Comparison of ENCODE assay signal across 8 cellular contexts in the genomic region with DNA sequence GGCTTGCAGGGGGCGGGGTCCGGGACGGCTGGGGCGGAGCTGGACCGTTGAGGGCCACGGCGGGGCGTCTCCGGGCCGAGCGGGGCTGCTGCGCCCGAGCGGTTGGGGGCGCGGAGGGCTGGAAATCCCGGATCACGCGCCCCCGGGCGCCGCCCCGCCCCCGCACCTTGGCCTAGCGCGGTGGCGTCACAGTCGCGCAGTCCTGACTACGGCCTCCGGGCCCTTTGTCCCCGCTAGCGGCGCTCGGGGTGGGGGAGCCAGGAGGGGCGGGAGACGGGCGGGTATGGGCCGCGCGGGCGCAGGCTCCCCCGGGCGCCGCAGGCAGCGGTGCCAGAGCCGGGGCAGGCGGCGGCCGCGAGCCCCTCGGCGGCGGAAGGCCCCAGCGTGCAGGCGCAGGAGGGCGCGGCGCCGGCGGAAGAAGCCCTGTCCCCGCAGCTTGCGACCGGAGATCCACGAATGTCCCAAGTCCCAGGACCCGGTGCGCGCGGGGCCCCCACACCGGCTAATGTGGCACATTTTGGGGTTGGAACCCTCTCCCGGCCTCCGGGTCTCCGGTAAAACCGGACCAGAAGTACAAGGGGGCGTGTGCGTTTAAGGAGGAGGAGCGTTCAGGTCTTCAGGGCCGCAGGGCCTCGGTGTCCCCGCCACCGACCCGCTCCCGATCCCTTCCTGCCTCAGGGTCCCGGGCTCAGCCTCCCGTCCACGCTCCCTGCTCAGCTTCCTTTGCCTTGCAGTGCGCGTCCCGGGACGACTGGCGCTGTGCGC. TPM values are rescaled to one million over a fixed set of nuclear protein-coding genes. Genes with fewer than 3 reads are reported as not detected.
DNase-seq lines count a peak whose midpoint lies in the region; ATAC-seq, FAIRE-seq and TF ChIP-seq lines count a peak whose summit lies in the region.

No MANE protein-coding gene starts in this region.

- H3K9me3 ChIP-seq in suprapubic skin: no peaks in the 10 kb centered on the region

- TF ChIP-seq POLR2A in suprapubic skin (IDR thresholded peaks at IDR 0.05): peak in 1 of 2 donors; percentile 17

- ATAC-seq in GM19035 (IDR thresholded peaks at IDR 0.05; ENCODE audit: unreplicated experiment) (peak; percentile 33), HG03521 (IDR thresholded peaks at IDR 0.05; ENCODE audit: unreplicated experiment) (peak; percentile 37)
- ATAC-seq in natural killer cell treated with Interleukin-12 subunit alpha and Interleukin-12 subunit beta and Interleukin-15 and Interleukin-18, amount 100 ng/mL, for 72 hours: peak; percentile 60 to 71

- FAIRE-seq in RCC 7860 (lab: Jason Lieb, UNC): no peak

- peak overlapping the region; percentile 100 for H3K27ac ChIP-seq in suprapubic skin

- H3K36me3 ChIP-seq in suprapubic skin: peaks cover 39% of the 10 kb centered on the region

- TF ChIP-seq EP300 in suprapubic skin (IDR thresholded peaks at IDR 0.05): no peak

- peaks cover 4% of the 10 kb centered on the region for H3K36me3 Mint-ChIP-seq in natural killer cell treated with Interleukin-12 subunit alpha and Interleukin-12 subunit beta and Interleukin-15 and Interleukin-18, amount 100 ng/mL, for 72 hours

- no peak for TF ChIP-seq CTCF in suprapubic skin (IDR thresholded peaks at IDR 0.05)

- peaks cover 72% of the 10 kb centered on the region for H3K4me1 ChIP-seq in suprapubic skin

- DNase-seq in Ammon's horn (ENCODE audit: low spot score) (peak; percentile 70), RCC 7860 (ENCODE audit: low spot score) (peak; percentile 57), fibroblast of the conjunctiva (ENCODE audit: low read depth) (peak; percentile 69), suprapubic skin (ENCODE audit: low spot score in 2 of 2) (peak in 1 of 2 donors; percentile 88)
- DNase-seq in activated gamma-delta T cell treated with anti-CD3 and anti-CD28 coated beads, Interleukin-2, amount 50 U/mL, for 16 hours (ENCODE audit: low read depth): peak; percentile 71
- peak; percentile 87 for DNase-seq in natural killer cell treated with Interleukin-12 subunit alpha and Interleukin-12 subunit beta and Interleukin-15 and Interleukin-18, amount 100 ng/mL, for 72 hours (ENCODE audit: low spot score)

- no peaks in the 10 kb centered on the region for H3K9me3 Mint-ChIP-seq in natural killer cell treated with Interleukin-12 subunit alpha and Interleukin-12 subunit beta and Interleukin-15 and Interleukin-18, amount 100 ng/mL, for 72 hours

- H3K27ac Mint-ChIP-seq in natural killer cell treated with Interleukin-12 subunit alpha and Interleukin-12 subunit beta and Interleukin-15 and Interleukin-18, amount 100 ng/mL, for 72 hours: no peak overlapping the region

- H3K4me3 Mint-ChIP-seq in natural killer cell treated with Interleukin-12 subunit alpha and Interleukin-12 subunit beta and Interleukin-15 and Interleukin-18, amount 100 ng/mL, for 72 hours: peak overlapping the region; percentile 51

- no peaks in the 10 kb centered on the region for H3K27me3 ChIP-seq in suprapubic skin

- H3K4me3 ChIP-seq in suprapubic skin: peak overlapping the region; percentile 93

- H3K27me3 Mint-ChIP-seq in natural killer cell treated with Interleukin-12 subunit alpha and Interleukin-12 subunit beta and Interleukin-15 and Interleukin-18, amount 100 ng/mL, for 72 hours: no peaks in the 10 kb centered on the region

- H3K4me1 Mint-ChIP-seq in natural killer cell treated with Interleukin-12 subunit alpha and Interleukin-12 subunit beta and Interleukin-15 and Interleukin-18, amount 100 ng/mL, for 72 hours (ENCODE audit: low read depth in 2 of 2): peaks cover 18 to 19% of the 10 kb centered on the region in 2 donors

- no CpG with 5 or more reads among the region's 92 CpGs for WGBS in suprapubic skin

RNA-seq across cellular contexts. Expression of a gene that starts 0.8 kb away (rescaled TPM):
- total RNA-seq in natural killer cell treated with Interleukin-12 subunit alpha and Interleukin-12 subunit beta and Interleukin-15 and Interleukin-18, amount 100 ng/mL, for 72 hours: 100 to 1,000 TPM in 1 of 2 donors, 10 to 100 TPM in 1; 86.4 to 174 TPM
- 100 to 1,000 TPM; 267 to 359 (median 344) TPM for total RNA-seq in suprapubic skin

RNA-seq across cellular contexts. Expression of a gene that starts 9.5 kb away (rescaled TPM):
- 100 to 1,000 TPM; 168 to 241 TPM for total RNA-seq in natural killer cell treated with Interleukin-12 subunit alpha and Interleukin-12 subunit beta and Interleukin-15 and Interleukin-18, amount 100 ng/mL, for 72 hours
- total RNA-seq in suprapubic skin: 100 to 1,000 TPM in 3 of 4 donors, 10 to 100 TPM in 1; 84.1 to 142 (median 111) TPM

RNA-seq across cellular contexts. Expression of a gene that starts 37.7 kb away (rescaled TPM):
- 100 to 1,000 TPM; 320 to 338 TPM for total RNA-seq in natural killer cell treated with Interleukin-12 subunit alpha and Interleukin-12 subunit beta and Interleukin-15 and Interleukin-18, amount 100 ng/mL, for 72 hours
- total RNA-seq in suprapubic skin: 10 to 100 TPM; 11.5 to 13.4 (median 12.6) TPM

Comparison
In these comparisons a context has a peak if more than half of its experiments do, and no peak if none do; other contexts are left out.
1. RNA of a gene that starts 37.7 kb away (total RNA-seq): 320 to 338 TPM in natural killer cell treated with Interleukin-12 subunit alpha and Interleukin-12 subunit beta and Interleukin-15 and Interleukin-18, amount 100 ng/mL, for 72 hours; 11.5 to 13.4 TPM in suprapubic skin; every median in the first group is over 10 times any median in the second.
2. Peak in every context shown above with its lines, with median percentiles within 50 percentile points of each other: ATAC-seq.